8 cellular contexts compared by ENCODE assay signal in genomic region chr2:127293386-127293757, GRCh38. TPM values are rescaled to one million over a fixed set of nuclear protein-coding genes. Genes with fewer than 3 reads are reported as not detected.
DNase-seq lines count a peak whose midpoint lies in the region; ATAC-seq and TF ChIP-seq lines count a peak whose summit lies in the region.

No MANE protein-coding gene starts in this region.

- peak overlapping the region; percentile 92 for H3K9ac ChIP-seq in SK-N-SH

- peak overlapping the region; percentile 93 to 98 for H3K4me3 ChIP-seq in SK-N-SH (ENCODE audit: low read depth in 2 of 2, low read length in 1 of 2)

- peak; percentile 45 for ATAC-seq in esophagus mucosa
- no peak for ATAC-seq in GM19351 (IDR thresholded peaks at IDR 0.05; ENCODE audit: unreplicated experiment)

- peaks cover 0 to 4% of the 10 kb centered on the region in 2 experiments; a peak in 1 of 4 replicates for H3K4me1 ChIP-seq in SK-N-SH (ENCODE audit: control insufficient read depth in 1 of 2, insufficient read depth in 2 of 2, low read depth in 1 of 2, low read length in 1 of 2)

- no peaks in the 10 kb centered on the region for H3K9me3 ChIP-seq in SK-N-SH

- H3K4me2 ChIP-seq in SK-N-SH: peak overlapping the region; percentile 90

- H3K27me3 ChIP-seq in SK-N-SH (ENCODE audit: insufficient read depth): no peaks in the 10 kb centered on the region

- no peaks in the 10 kb centered on the region for H3K9me3 Mint-ChIP-seq in neural crest cell

- H3K27ac Mint-ChIP-seq in neural crest cell (ENCODE audit: unreplicated experiment): peak overlapping the region; percentile 63

- WGBS in SK-N-SH (ENCODE audit: low lambda C conversion rate): 0% methylated on average over 10 of the region's 13 CpGs

- no peaks in the 10 kb centered on the region for H4K20me1 ChIP-seq in SK-N-SH (ENCODE audit: insufficient read depth)

- peaks cover 12% of the 10 kb centered on the region for H3K36me3 Mint-ChIP-seq in neural crest cell (ENCODE audit: low read depth)

- no peaks in the 10 kb centered on the region for H3K9me2 ChIP-seq in SK-N-SH

- H2AFZ ChIP-seq in SK-N-SH (ENCODE audit: low read depth): peak overlapping the region; percentile 89; the same call in 1 of the 2 replicates

- TF ChIP-seq CTCF in SK-N-SH (IDR thresholded peaks at IDR 0.05) (no peak), neural crest cell (conservative IDR thresholded peaks at IDR 0.05) (no peak)

- TF ChIP-seq RAD21 in SK-N-SH (IDR thresholded peaks at IDR 0.05; ENCODE audit: low read length): no peak

- no peak for TF ChIP-seq EP300 in SK-N-SH (IDR thresholded peaks at IDR 0.05; ENCODE audit: borderline replicate concordance in 1 of 2, low read depth in 1 of 2, low read length in 1 of 2)

- H3K4me3 Mint-ChIP-seq in neural crest cell: peak overlapping the region; percentile 98

- H3K27ac ChIP-seq in SK-N-SH (ENCODE audit: low read depth in 2 of 2, low read length in 1 of 2): peak overlapping the region; percentile 65 to 77; a peak in 3 of 4 replicates

- H3K4me1 Mint-ChIP-seq in neural crest cell: peaks cover 25% of the 10 kb centered on the region

- POLR2A ChIA-PET in SK-N-SH (lab: Yijun Ruan, JAX): interaction anchor here (0.6 to 1.9 kb wide), 7 partner anchors 13 to 239 kb away, joined by 3 to 7 read pairs (median 4); no protein-coding TSS in a partner anchor

- peaks cover under 1% of the 10 kb centered on the region for H3F3A ChIP-seq in SK-N-SH (replicated peaks; ENCODE audit: insufficient read depth)

- peaks cover 37 to 45% of the 10 kb centered on the region in 2 experiments for H3K36me3 ChIP-seq in SK-N-SH (replicated peaks in 1 of 2; ENCODE audit: control insufficient read depth in 1 of 2, insufficient read depth in 2 of 2, low read length in 1 of 2)

- no peaks in the 10 kb centered on the region for H3K27me3 Mint-ChIP-seq in neural crest cell (ENCODE audit: low read depth)

- CTCF ChIA-PET in SK-N-SH (lab: Yijun Ruan, JAX): interaction anchor here (0.9 to 3.8 kb wide), 5 partner anchors 63 to 299 kb away, joined by 3 to 14 read pairs (median 4); no protein-coding TSS in a partner anchor

- DNase-seq in stimulated activated CD4-positive, alpha-beta T cell treated with anti-CD3 and anti-CD28 coated beads, Interleukin-4, amount 100 ng/mL, for 24 hours: peak; percentile 15
- DNase-seq in stimulated activated CD4-positive, alpha-beta T cell treated with anti-CD3 and anti-CD28 coated beads, Interleukin-12 subunit alpha, Interleukin-12 subunit beta, amount 100 ng/mL, for 4 hours: no peak
- DNase-seq in SK-N-SH (peak; percentile 32), neural crest cell (ENCODE audit: low read depth, low spot score) (no peak), NCI-H2171 (lab: John Stamatoyannopoulos, UW) (no peak), inferior parietal cortex (ENCODE audit: extremely low spot score) (no peak)

- peaks cover 44% of the 10 kb centered on the region for H3K79me2 ChIP-seq in SK-N-SH (ENCODE audit: insufficient read depth)

TF ChIP-seq in SK-N-SH, 30 proteins besides CTCF, POLR2A, EP300 and RAD21:
- TF ChIP-seq, protein P1, sequence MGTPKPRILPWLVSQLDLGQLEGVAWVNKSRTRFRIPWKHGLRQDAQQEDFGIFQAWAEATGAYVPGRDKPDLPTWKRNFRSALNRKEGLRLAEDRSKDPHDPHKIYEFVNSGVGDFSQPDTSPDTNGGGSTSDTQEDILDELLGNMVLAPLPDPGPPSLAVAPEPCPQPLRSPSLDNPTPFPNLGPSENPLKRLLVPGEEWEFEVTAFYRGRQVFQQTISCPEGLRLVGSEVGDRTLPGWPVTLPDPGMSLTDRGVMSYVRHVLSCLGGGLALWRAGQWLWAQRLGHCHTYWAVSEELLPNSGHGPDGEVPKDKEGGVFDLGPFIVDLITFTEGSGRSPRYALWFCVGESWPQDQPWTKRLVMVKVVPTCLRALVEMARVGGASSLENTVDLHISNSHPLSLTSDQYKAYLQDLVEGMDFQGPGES (IDR thresholded peaks at IDR 0.05; ENCODE audit: low read depth, low read length): no peak
- TF ChIP-seq CHD2 (IDR thresholded peaks at IDR 0.05; ENCODE audit: low read length, partially characterized antibody) (no peak), EZH2phosphoT487 (IDR thresholded peaks at IDR 0.05; ENCODE audit: borderline replicate concordance, low read depth) (no peak)

RNA-seq across cellular contexts. Expression of gene ERCC3, which starts 0.6 kb away (rescaled TPM):
- polyA plus RNA-seq in SK-N-SH (2012; rRNA removed): 84.8 and 101 TPM in 2 replicates
- 56.6 and 61.8 TPM in 2 replicates for polyA plus RNA-seq in SK-N-SH (2012; cell fraction: cytosol; rRNA removed)
- polyA plus RNA-seq in SK-N-SH (2012; cell fraction: nucleus; rRNA removed): 320 and 338 TPM in 2 replicates
- 19.0 TPM for total RNA-seq in esophagus mucosa
- 63.6 and 67.4 TPM in 2 replicates for total RNA-seq in neural crest cell

Comparison
In these comparisons a context has a peak if more than half of its experiments do, and no peak if none do; other contexts are left out.
1. DNase-seq: peak in stimulated activated CD4-positive, alpha-beta T cell treated with anti-CD3 and anti-CD28 coated beads, Interleukin-4, amount 100 ng/mL, for 24 hours (single experiment) and SK-N-SH (single experiment); none in stimulated activated CD4-positive, alpha-beta T cell treated with anti-CD3 and anti-CD28 coated beads, Interleukin-12 subunit alpha, Interleukin-12 subunit beta, amount 100 ng/mL, for 4 hours (single experiment), neural crest cell (single experiment), NCI-H2171 (single experiment) and inferior parietal cortex (single experiment).